ENCODE assay signal across 8 cellular contexts in the genomic region with DNA sequence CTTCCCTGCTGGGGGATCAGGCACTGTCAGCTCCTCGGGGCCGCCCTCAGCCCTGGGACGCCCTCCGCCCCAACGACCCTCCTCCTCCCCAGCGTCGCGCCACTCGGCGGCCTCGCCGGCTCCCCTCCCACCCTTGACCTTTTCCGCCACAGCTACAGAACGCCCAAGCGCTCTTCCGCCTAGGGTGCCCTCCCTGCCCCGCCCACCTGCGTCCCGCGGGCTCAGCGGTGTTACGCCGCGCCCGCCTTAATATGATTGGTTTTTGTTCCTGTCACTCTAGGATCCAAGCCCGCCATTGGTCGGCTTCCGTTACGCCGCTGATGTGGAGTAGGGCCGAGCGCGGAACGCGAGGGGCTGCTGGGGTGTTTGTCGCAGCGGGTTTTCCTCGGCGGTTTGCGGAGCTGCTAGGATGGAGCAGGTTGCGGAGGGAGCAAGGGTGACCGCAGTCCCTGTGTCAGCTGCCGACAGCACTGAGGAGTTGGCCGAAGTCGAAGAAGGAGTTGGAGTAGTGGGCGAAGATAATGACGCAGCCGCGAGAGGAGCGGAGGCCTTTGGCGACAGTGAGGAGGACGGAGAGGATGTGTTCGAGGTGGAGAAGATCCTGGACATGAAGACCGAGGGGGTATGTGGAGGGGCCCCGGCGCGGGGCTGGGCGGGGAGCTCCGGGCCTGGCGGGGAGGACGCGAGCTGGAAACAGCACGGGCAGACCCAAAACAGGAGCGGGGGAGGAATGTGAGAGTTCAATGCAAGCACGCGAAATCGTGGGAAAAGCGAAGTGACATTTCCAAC. TPM values are rescaled to one million over a fixed set of nuclear protein-coding genes. Genes with fewer than 3 reads are reported as not detected.
DNase-seq lines count a peak whose midpoint lies in the region; ATAC-seq and TF ChIP-seq lines count a peak whose summit lies in the region.

A gene with protein sequence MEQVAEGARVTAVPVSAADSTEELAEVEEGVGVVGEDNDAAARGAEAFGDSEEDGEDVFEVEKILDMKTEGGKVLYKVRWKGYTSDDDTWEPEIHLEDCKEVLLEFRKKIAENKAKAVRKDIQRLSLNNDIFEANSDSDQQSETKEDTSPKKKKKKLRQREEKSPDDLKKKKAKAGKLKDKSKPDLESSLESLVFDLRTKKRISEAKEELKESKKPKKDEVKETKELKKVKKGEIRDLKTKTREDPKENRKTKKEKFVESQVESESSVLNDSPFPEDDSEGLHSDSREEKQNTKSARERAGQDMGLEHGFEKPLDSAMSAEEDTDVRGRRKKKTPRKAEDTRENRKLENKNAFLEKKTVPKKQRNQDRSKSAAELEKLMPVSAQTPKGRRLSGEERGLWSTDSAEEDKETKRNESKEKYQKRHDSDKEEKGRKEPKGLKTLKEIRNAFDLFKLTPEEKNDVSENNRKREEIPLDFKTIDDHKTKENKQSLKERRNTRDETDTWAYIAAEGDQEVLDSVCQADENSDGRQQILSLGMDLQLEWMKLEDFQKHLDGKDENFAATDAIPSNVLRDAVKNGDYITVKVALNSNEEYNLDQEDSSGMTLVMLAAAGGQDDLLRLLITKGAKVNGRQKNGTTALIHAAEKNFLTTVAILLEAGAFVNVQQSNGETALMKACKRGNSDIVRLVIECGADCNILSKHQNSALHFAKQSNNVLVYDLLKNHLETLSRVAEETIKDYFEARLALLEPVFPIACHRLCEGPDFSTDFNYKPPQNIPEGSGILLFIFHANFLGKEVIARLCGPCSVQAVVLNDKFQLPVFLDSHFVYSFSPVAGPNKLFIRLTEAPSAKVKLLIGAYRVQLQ (plus strand): TSS at position 320 of the 789 bp plus-strand sequence. CDS start 90 bp downstream, at position 410.

- H3K36me3 Mint-ChIP-seq in activated naive CD8-positive, alpha-beta T cell treated with anti-CD3 and anti-CD28 coated beads, Interleukin-2, amount 50 U/mL, for 24 hours (ENCODE audit: low read depth), result peaks cover 19% of the 10 kb centered on the region

- in situ Hi-C loops in transverse colon (cut with MboI; ENCODE audit: low pct_ligation_motif_present in 1 of 4, low pct_unique_long_range_greater_than_20kb in 1 of 4, low sequenced_read_pairs in 3 of 4), result no loop called here

- peak within 1 kb of the TSS; percentile 87 for H4K8ac ChIP-seq in trophoblast cell (ENCODE audit: low read depth, low read length)

- H3K4me3 ChIP-seq in GM12864 (ENCODE audit: low read depth, low read length) (peak within 1 kb of the TSS; percentile 78), cardiac muscle cell (peak within 1 kb of the TSS; percentile 62), trophoblast cell (ENCODE audit: low read depth, low read length) (peak within 1 kb of the TSS; percentile 95), transverse colon (peak within 1 kb of the TSS; percentile 63 to 81 (median 72))

- no peak within 1 kb of the TSS for H3K23ac ChIP-seq in trophoblast cell (ENCODE audit: low read length)

- H3K36me3 ChIP-seq in cardiac muscle cell, result peaks cover 5% of the 10 kb centered on the region
- H3K36me3 ChIP-seq in trophoblast cell (ENCODE audit: control insufficient read depth in 1 of 2, insufficient read depth in 2 of 2, low read length in 2 of 2), result peaks cover 1 to 2% of the 10 kb centered on the region in 2 experiments
- no peaks in the 10 kb centered on the region for H3K36me3 ChIP-seq in transverse colon

- H3K79me1 ChIP-seq in trophoblast cell (ENCODE audit: low read length), result peaks cover 9% of the 10 kb centered on the region

- DNase-seq in GM12864 (ENCODE audit: low read depth) (peak; percentile 94), NCI-H1417 (lab: John Stamatoyannopoulos, UW) (peak; percentile 91 to 95 (median 91)), SW 1271 (lab: John Stamatoyannopoulos, UW) (peak; percentile 61 to 92), cardiac muscle cell (ENCODE audit: low read depth in 1 of 2, low spot score in 1 of 2) (peak; percentile 96 to 98), trophoblast cell (peak; percentile 93 to 99), transverse colon (peak; percentile 97)
- peak; percentile 93 for DNase-seq in activated naive CD8-positive, alpha-beta T cell treated with anti-CD3 and anti-CD28 coated beads, Interleukin-2, amount 50 U/mL, for 24 hours

- H3K4me1 ChIP-seq in cardiac muscle cell (ENCODE audit: low read depth) (peaks cover 4% of the 10 kb centered on the region), trophoblast cell (ENCODE audit: control insufficient read depth in 1 of 2, insufficient read depth in 2 of 2, low read length in 2 of 2) (no peaks in the 10 kb centered on the region), transverse colon (peaks cover 16 to 35% (median 20%) of the 10 kb centered on the region in 4 donors)

- peak within 1 kb of the TSS; percentile 99 for H3K4me3 Mint-ChIP-seq in activated naive CD8-positive, alpha-beta T cell treated with anti-CD3 and anti-CD28 coated beads, Interleukin-2, amount 50 U/mL, for 24 hours

- no peak within 1 kb of the TSS for H2AK5ac ChIP-seq in trophoblast cell (ENCODE audit: low read length)

- peak within 1 kb of the TSS; percentile 35 for H2BK120ac ChIP-seq in trophoblast cell (ENCODE audit: insufficient read depth, low read length, poor library complexity)

- peaks cover 34% of the 10 kb centered on the region for H3K4me1 Mint-ChIP-seq in activated naive CD8-positive, alpha-beta T cell treated with anti-CD3 and anti-CD28 coated beads, Interleukin-2, amount 50 U/mL, for 24 hours

- H4K12ac ChIP-seq in trophoblast cell (ENCODE audit: low read depth, low read length), result peak within 1 kb of the TSS; percentile 64

- H3K14ac ChIP-seq in trophoblast cell (ENCODE audit: low read length), result peak within 1 kb of the TSS; percentile 30

- no peaks in the 10 kb centered on the region for H3K27me3 Mint-ChIP-seq in activated naive CD8-positive, alpha-beta T cell treated with anti-CD3 and anti-CD28 coated beads, Interleukin-2, amount 50 U/mL, for 24 hours

- H3K18ac ChIP-seq in trophoblast cell (ENCODE audit: low read length), result peak within 1 kb of the TSS; percentile 72

- peaks cover 3% of the 10 kb centered on the region for H3K79me2 ChIP-seq in trophoblast cell (ENCODE audit: control insufficient read depth, insufficient read depth, low read length, poor library complexity)

- intact Hi-C loops in transverse colon (cut with DNase I; ENCODE audit: low total_unique reads), result no loop called here

- TF ChIP-seq CTCF in GM12864 (IDR thresholded peaks at IDR 0.05; ENCODE audit: low read depth, low read length, missing control alignments), result no peak
- no peak for TF ChIP-seq CTCF in cardiac muscle cell (IDR thresholded peaks at IDR 0.05; ENCODE audit: low read depth, low read length)
- TF ChIP-seq CTCF in transverse colon (IDR thresholded peaks at IDR 0.05), result peak in 1 of 5 experiments; percentile 30

- H3K27ac Mint-ChIP-seq in activated naive CD8-positive, alpha-beta T cell treated with anti-CD3 and anti-CD28 coated beads, Interleukin-2, amount 50 U/mL, for 24 hours, result peak within 1 kb of the TSS; percentile 98

- H3K4me2 ChIP-seq in trophoblast cell (ENCODE audit: low read length), result peak within 1 kb of the TSS; percentile 85

- peak within 1 kb of the TSS; percentile 18 for H2BK5ac ChIP-seq in trophoblast cell (ENCODE audit: low read depth, low read length, poor library complexity)

- H3K27ac ChIP-seq in cardiac muscle cell (peak within 1 kb of the TSS; percentile 92), trophoblast cell (ENCODE audit: low read depth, low read length) (peak within 1 kb of the TSS; percentile 13), transverse colon (peak within 1 kb of the TSS; percentile 90 to 96 (median 94))

- no peak for TF ChIP-seq EP300 in transverse colon (IDR thresholded peaks at IDR 0.05; ENCODE audit: low read depth)

- whole genome bisulfite sequencing in trophoblast cell (ENCODE audit: extremely low coverage, insufficient coverage, insufficient read length), result no CpG with 5 or more reads among the region's 68 CpGs
- 0 to 1% methylated on average over 12 to 68 of the region's 68 CpGs for WGBS in transverse colon (ENCODE audit: low coverage in 1 of 2), 2 donors

- peak within 1 kb of the TSS; percentile 65 for H2AFZ ChIP-seq in trophoblast cell (ENCODE audit: insufficient read depth, low read length, poor library complexity)

- no peak within 1 kb of the TSS for H2BK12ac ChIP-seq in trophoblast cell (ENCODE audit: low read length)

- H3K9ac ChIP-seq in trophoblast cell (ENCODE audit: low read length), result peak within 1 kb of the TSS; percentile 84

- ATAC-seq in HG02759 (IDR thresholded peaks at IDR 0.05; ENCODE audit: unreplicated experiment), result peak; percentile 98
- ATAC-seq in activated naive CD8-positive, alpha-beta T cell treated with anti-CD3 and anti-CD28 coated beads, Interleukin-2, amount 50 U/mL, for 24 hours, result peak; percentile 99

- H3K9me3 ChIP-seq in cardiac muscle cell (ENCODE audit: low read depth) (no peaks in the 10 kb centered on the region), trophoblast cell (ENCODE audit: insufficient read depth, low read depth, low read length) (peaks cover 3% of the 10 kb centered on the region), transverse colon (no peaks in the 10 kb centered on the region)

- H3K4ac ChIP-seq in trophoblast cell (ENCODE audit: low read depth, low read length), result peak within 1 kb of the TSS; percentile 25

- peak within 1 kb of the TSS; percentile 63 for H4K91ac ChIP-seq in trophoblast cell (ENCODE audit: low read depth, low read length)

- TF ChIP-seq POLR2A in transverse colon (IDR thresholded peaks at IDR 0.05), result peak; percentile 87

- no peaks in the 10 kb centered on the region for H3K9me3 Mint-ChIP-seq in activated naive CD8-positive, alpha-beta T cell treated with anti-CD3 and anti-CD28 coated beads, Interleukin-2, amount 50 U/mL, for 24 hours

- H3K27me3 ChIP-seq in cardiac muscle cell, result no peaks in the 10 kb centered on the region
- H3K27me3 ChIP-seq in trophoblast cell (ENCODE audit: insufficient read depth, low read length), result no peaks in the 10 kb centered on the region
- no peaks in the 10 kb centered on the region for H3K27me3 ChIP-seq in transverse colon

RNA-seq across cellular contexts. Expression of the gene that starts here (rescaled TPM):
- 11.9 and 16.5 TPM in 2 replicates for total RNA-seq in cardiac muscle cell
- 13.7 and 15.1 TPM in 2 replicates for polyA plus RNA-seq in cardiac muscle cell
- 28.2 and 28.5 TPM in 2 replicates for polyA plus RNA-seq in trophoblast cell (2013)
- 10 to 100 TPM; 25.8 to 62.7 (median 48.6) TPM for total RNA-seq in transverse colon

Comparison
In these comparisons a context has a peak if more than half of its experiments do, and no peak if none do; other contexts are left out.
1. Peak in every context shown above with its lines: DNase-seq, ATAC-seq, H3K4me3 ChIP-seq and H3K27ac ChIP-seq.
2. H3K27ac ChIP-seq: peak in every context shown above with its lines; median percentile 94 in transverse colon; 92 in cardiac muscle cell; 13 in trophoblast cell.